Comparison of ENCODE assay signal across 25 cellular contexts in genomic region chr2:17736989-17737388, GRCh38. TPM values are rescaled to one million over a fixed set of nuclear protein-coding genes. Genes with fewer than 3 reads are reported as not detected.
DNase-seq lines count a peak whose midpoint lies in the region; ATAC-seq and TF ChIP-seq lines count a peak whose summit lies in the region.
"Had no signal": no experiment of that assay in that cellular context is flagged by ENCODE, and none has a peak within 500 bp of the region (broad histone marks: within the 10 kb centered on the region; RNA-seq: fewer than 3 reads in every experiment).

No MANE protein-coding gene starts in this region.

- peaks cover 32% of the 10 kb centered on the region for H3K36me3 ChIP-seq in effector memory CD4-positive, alpha-beta T cell (ENCODE audit: control insufficient read depth, insufficient read depth, low read length)

- no peak for ATAC-seq in HG03378 (IDR thresholded peaks at IDR 0.05; ENCODE audit: unreplicated experiment)

- H3K4me1 Mint-ChIP-seq in chondrocyte (ENCODE audit: low read depth) = peaks cover 27% of the 10 kb centered on the region
- H3K4me1 Mint-ChIP-seq: activated naive CD4-positive, alpha-beta T cell treated with anti-CD3 and anti-CD28 coated beads, Interleukin-2, amount 10 ng/mL, durations not matched to agents 7 days and 5 days had no signal

- TF ChIP-seq CTCF in chondrocyte (IDR thresholded peaks at IDR 0.05) = no peak

- H3K4me3 ChIP-seq in effector memory CD4-positive, alpha-beta T cell (ENCODE audit: insufficient read depth, low read depth, low read length, poor library complexity, severe bottlenecking) = no peak overlapping the region
- H3K4me3 ChIP-seq: BLaER1 treated with 17β-estradiol and CSF1 and Interleukin-3, amounts not matched to agents 10 nM and 100 nM; esophagus muscularis mucosa; HAP-1; stomach; transverse colon had no signal

- no peaks in the 10 kb centered on the region for H3K9me3 ChIP-seq in effector memory CD4-positive, alpha-beta T cell (ENCODE audit: control insufficient read depth, low read length)
- H3K9me3 ChIP-seq: BLaER1 treated with 17β-estradiol and CSF1 and Interleukin-3, amounts not matched to agents 10 nM and 100 nM; esophagus muscularis mucosa; HAP-1; stomach; transverse colon had no signal

- DNase-seq in EL (peak; percentile 54), M059J (ENCODE audit: low read depth) (peak; percentile 38), chondrocyte (ENCODE audit: low spot score) (no peak), renal cortical epithelial cell (ENCODE audit: low read depth) (peak; percentile 45), dedifferentiated amniotic fluid mesenchymal stem cell (ENCODE audit: extremely low spot score) (no peak)
- DNase-seq in effector memory CD4-positive, alpha-beta T cell = no peak
- DNase-seq: activated CD4-positive, alpha-beta T cell treated with anti-CD3 and anti-CD28 coated beads for 4 hours; activated naive CD4-positive, alpha-beta T cell treated with anti-CD3 and anti-CD28 coated beads, Interleukin-2, amount 10 ng/mL, durations not matched to agents 7 days and 5 days; activated T-cell treated with anti-CD3 and anti-CD28 coated beads, Interleukin-2, amount 50 U/mL, for 72 hours; cerebellar nuclear complex; effector CD4-positive, alpha-beta T cell; mammary epithelial cell; MV-4-11; NCI-H1694; NCI-H2171 treated with DMSO at 0.1 percent for 48 hours; NCI-H748 treated with DMSO at 0.1 percent for 48 hours; Right ventricle myocardium superior; stimulated activated CD4-positive, alpha-beta T cell treated with anti-CD3 and anti-CD28 coated beads, Interleukin-4, amount 100 ng/mL, for 1 hour; stomach; transverse colon had no signal

- no peaks in the 10 kb centered on the region for H3K4me1 ChIP-seq in effector memory CD4-positive, alpha-beta T cell (ENCODE audit: control insufficient read depth, insufficient read depth, low read length, poor library complexity, severe bottlenecking)
- H3K4me1 ChIP-seq: esophagus muscularis mucosa, stomach, transverse colon had no signal

- peaks cover 26% of the 10 kb centered on the region for H3K36me3 Mint-ChIP-seq in chondrocyte (ENCODE audit: low read depth)

- H3K4me3 Mint-ChIP-seq in chondrocyte (ENCODE audit: unreplicated experiment) = no peak overlapping the region
- H3K4me3 Mint-ChIP-seq: activated naive CD4-positive, alpha-beta T cell treated with anti-CD3 and anti-CD28 coated beads, Interleukin-2, amount 10 ng/mL, durations not matched to agents 7 days and 5 days; activated T-cell treated with anti-CD3 and anti-CD28 coated beads, Interleukin-2, amount 50 U/mL, for 72 hours had no signal

- no peaks in the 10 kb centered on the region for H3K27me3 Mint-ChIP-seq in chondrocyte (ENCODE audit: low read depth)
- H3K27me3 Mint-ChIP-seq: activated naive CD4-positive, alpha-beta T cell treated with anti-CD3 and anti-CD28 coated beads, Interleukin-2, amount 10 ng/mL, durations not matched to agents 7 days and 5 days; progenitor cell of endocrine pancreas had no signal

- no peak overlapping the region for H3K27ac ChIP-seq in effector memory CD4-positive, alpha-beta T cell (ENCODE audit: insufficient read depth, low read length, poor library complexity, severe bottlenecking)
- H3K27ac ChIP-seq: BLaER1 treated with 17β-estradiol and CSF1 and Interleukin-3, amounts not matched to agents 10 nM and 100 nM; esophagus muscularis mucosa; stomach; transverse colon had no signal

- H3K9me3 Mint-ChIP-seq in chondrocyte (ENCODE audit: low read depth) = no peaks in the 10 kb centered on the region
- H3K9me3 Mint-ChIP-seq: activated naive CD4-positive, alpha-beta T cell treated with anti-CD3 and anti-CD28 coated beads, Interleukin-2, amount 10 ng/mL, durations not matched to agents 7 days and 5 days; activated T-cell treated with anti-CD3 and anti-CD28 coated beads, Interleukin-2, amount 50 U/mL, for 72 hours had no signal

- H3K27ac Mint-ChIP-seq in chondrocyte (ENCODE audit: unreplicated experiment) = peak overlapping the region; percentile 75
- H3K27ac Mint-ChIP-seq: activated naive CD4-positive, alpha-beta T cell treated with anti-CD3 and anti-CD28 coated beads, Interleukin-2, amount 10 ng/mL, durations not matched to agents 7 days and 5 days; activated T-cell treated with anti-CD3 and anti-CD28 coated beads, Interleukin-2, amount 50 U/mL, for 72 hours; progenitor cell of endocrine pancreas had no signal

- H3K27me3 ChIP-seq in effector memory CD4-positive, alpha-beta T cell (replicated peaks; ENCODE audit: control insufficient read depth, insufficient read depth, low read length, poor library complexity, severe bottlenecking) = no peaks in the 10 kb centered on the region
- H3K27me3 ChIP-seq: BLaER1 treated with 17β-estradiol and CSF1 and Interleukin-3, amounts not matched to agents 10 nM and 100 nM; esophagus muscularis mucosa; stomach; transverse colon had no signal

RNA-seq across cellular contexts. Expression of gene SMC6, which starts 16.6 kb away (rescaled TPM):
- total RNA-seq in M059J (2014; rRNA removed; shearing (Covaris generic)) = 12.5 and 12.9 TPM in 2 replicates
- 20.1 to 21.0 TPM (median 21.0 TPM) in 3 replicates for total RNA-seq in chondrocyte
- 22.2 and 33.8 TPM in 2 replicates for total RNA-seq in renal cortical epithelial cell

RNA-seq across cellular contexts. Expression of gene GEN1, which starts 16.9 kb away (rescaled TPM):
- total RNA-seq in M059J (2014; rRNA removed; shearing (Covaris generic)) = 7.1 and 11.3 TPM in 2 replicates
- total RNA-seq in chondrocyte = 7.2 to 9.4 TPM (median 7.6 TPM) in 3 replicates
- total RNA-seq in renal cortical epithelial cell = 11.7 and 16.1 TPM in 2 replicates

Comparison
In these comparisons a context has a peak if more than half of its experiments do, and no peak if none do; other contexts are left out.
1. DNase-seq: peak in EL (single experiment), M059J (single experiment) and renal cortical epithelial cell (single experiment); none in chondrocyte (single experiment), effector memory CD4-positive, alpha-beta T cell (0 of 3) and dedifferentiated amniotic fluid mesenchymal stem cell (single experiment).